11 cellular contexts compared by ENCODE assay signal in the genomic region with DNA sequence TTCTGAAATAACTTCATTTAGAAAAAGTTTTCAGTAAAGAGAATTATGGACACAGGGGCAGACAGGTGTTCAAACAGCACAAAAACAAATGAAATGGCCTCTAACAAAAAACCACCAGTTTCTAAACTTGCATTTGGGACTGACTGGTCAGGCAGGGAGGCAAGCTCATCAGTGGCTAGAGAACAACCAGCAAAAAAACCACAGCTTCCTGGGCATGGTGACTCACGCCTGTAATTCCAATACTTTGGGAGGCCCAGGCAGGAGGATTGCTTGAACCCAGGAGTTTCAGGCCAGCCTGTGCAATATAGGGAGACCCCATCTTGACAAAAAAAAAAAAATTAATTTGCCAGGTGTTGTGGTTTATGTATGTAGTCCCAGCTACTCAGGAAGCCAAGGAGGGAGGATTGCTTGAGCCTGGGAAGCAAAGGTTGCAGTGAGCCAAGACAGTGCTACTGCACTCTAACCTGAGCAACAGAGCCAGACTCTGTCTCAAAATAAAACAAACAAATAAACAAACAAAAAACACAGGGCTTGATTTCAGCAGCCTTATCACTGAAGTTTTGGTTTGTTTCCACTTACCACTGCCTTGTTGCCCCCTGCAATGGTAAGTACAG. TPM values are rescaled to one million over a fixed set of nuclear protein-coding genes. Genes with fewer than 3 reads are reported as not detected.
DNase-seq lines count a peak whose midpoint lies in the region; ATAC-seq and TF ChIP-seq lines count a peak whose summit lies in the region.
"Had no signal": no experiment of that assay in that cellular context is flagged by ENCODE, and none has a peak within 500 bp of the region (broad histone marks: within the 10 kb centered on the region; RNA-seq: fewer than 3 reads in every experiment).

No MANE protein-coding gene starts in this region.

- no peak overlapping the region for H3K4me3 ChIP-seq in fibroblast of mammary gland (ENCODE audit: control insufficient read depth, low read depth, low read length)

- intact Hi-C loops in CD4-positive, alpha-beta T cell (cut with DNase I, micrococcal nuclease) = loop anchor here in 1 of 2 experiments (2.0 kb wide), 1 partner anchor 27 kb away; the partner anchor contains the start of gene ERN1
- intact Hi-C loops in left colon (cut with DNase I, micrococcal nuclease) = no loop called here

- H3K27ac ChIP-seq in CD4-positive, alpha-beta T cell (ENCODE audit: low read depth, low read length) = no peak overlapping the region

- DNase-seq in CD4-positive, alpha-beta T cell = no peak
- DNase-seq in RPMI7951 (ENCODE audit: low read depth) (peak; percentile 83), fibroblast of mammary gland (ENCODE audit: low read depth) (peak; percentile 72), left colon (no peak), iPS-NIHi7 (ENCODE audit: extremely low spot score) (no peak)
- DNase-seq: cortex of kidney, NCI-H446 treated with DMSO at 0.1 percent for 48 hours had no signal

- H3K27me3 ChIP-seq in CD4-positive, alpha-beta T cell (ENCODE audit: control insufficient read depth, insufficient read depth, low read length) = no peaks in the 10 kb centered on the region

- H3K9me3 ChIP-seq in CD4-positive, alpha-beta T cell (ENCODE audit: control insufficient read depth, low read length) = no peaks in the 10 kb centered on the region

- POLR2A ChIA-PET in CD4-positive, alpha-beta T cell (lab: Charles Lee) = interaction anchor here (0.6 to 1.2 kb wide), 5 partner anchors 14 to 895 kb away, joined by 3 to 4 read pairs (median 3); no protein-coding TSS in a partner anchor

- no peak for TF ChIP-seq CTCF in CD4-positive, alpha-beta T cell (IDR thresholded peaks at IDR 0.05)
- no peak for TF ChIP-seq CTCF in fibroblast of mammary gland (conservative IDR thresholded peaks at IDR 0.05; ENCODE audit: control insufficient read depth, insufficient read depth, low read depth, low read length)

- CTCF ChIA-PET in CD4-positive, alpha-beta T cell (lab: Charles Lee) = interaction anchor here (0.7 to 1.0 kb wide), 2 partner anchors 21 to 30 kb away, joined by 3 read pairs; no protein-coding TSS in a partner anchor

- ATAC-seq in CD4-positive, alpha-beta T cell (ENCODE audit: poor library complexity) = no peak
- peak; percentile 50 for ATAC-seq in GM21825 (IDR thresholded peaks at IDR 0.05; ENCODE audit: unreplicated experiment)
- ATAC-seq in left colon = no peak
- no peak for ATAC-seq in HG02885 (IDR thresholded peaks at IDR 0.05; ENCODE audit: poor library complexity, unreplicated experiment)
- ATAC-seq in GM19328 (IDR thresholded peaks at IDR 0.05; ENCODE audit: unreplicated experiment) = no peak

- peaks cover 72% of the 10 kb centered on the region for H3K4me1 Mint-ChIP-seq in CD4-positive, alpha-beta T cell (ENCODE audit: low read depth)

- no peaks in the 10 kb centered on the region for H3K27me3 Mint-ChIP-seq in CD4-positive, alpha-beta T cell
- H3K27me3 Mint-ChIP-seq: progenitor cell of endocrine pancreas had no signal

- no peaks in the 10 kb centered on the region for H3K9me3 Mint-ChIP-seq in CD4-positive, alpha-beta T cell

- peaks cover 19% of the 10 kb centered on the region for H3K36me3 Mint-ChIP-seq in CD4-positive, alpha-beta T cell (ENCODE audit: low read depth)

- no peak overlapping the region for H3K27ac Mint-ChIP-seq in CD4-positive, alpha-beta T cell
- H3K27ac Mint-ChIP-seq: progenitor cell of endocrine pancreas had no signal

- peak overlapping the region; percentile 30 for H3K4me3 Mint-ChIP-seq in CD4-positive, alpha-beta T cell

RNA-seq across cellular contexts. Expression of gene ERN1, which starts 26.1 kb away (rescaled TPM):
- 10 to 100 TPM; 62.7 to 67.8 TPM for total RNA-seq in CD4-positive, alpha-beta T cell
- total RNA-seq in RPMI7951 (2014; rRNA removed; shearing (Covaris generic)) = 3.4 and 6.0 TPM in 2 replicates
- total RNA-seq in left colon = 10 to 100 TPM; 19.9 to 25.6 TPM

Comparison
In these comparisons a context has a peak if more than half of its experiments do, and no peak if none do; other contexts are left out.
1. DNase-seq: peak in RPMI7951 (single experiment) and fibroblast of mammary gland (single experiment); none in CD4-positive, alpha-beta T cell (0 of 10), left colon (0 of 2) and iPS-NIHi7 (single experiment).